ENCODE assay signal across 9 cellular contexts in the genomic region with DNA sequence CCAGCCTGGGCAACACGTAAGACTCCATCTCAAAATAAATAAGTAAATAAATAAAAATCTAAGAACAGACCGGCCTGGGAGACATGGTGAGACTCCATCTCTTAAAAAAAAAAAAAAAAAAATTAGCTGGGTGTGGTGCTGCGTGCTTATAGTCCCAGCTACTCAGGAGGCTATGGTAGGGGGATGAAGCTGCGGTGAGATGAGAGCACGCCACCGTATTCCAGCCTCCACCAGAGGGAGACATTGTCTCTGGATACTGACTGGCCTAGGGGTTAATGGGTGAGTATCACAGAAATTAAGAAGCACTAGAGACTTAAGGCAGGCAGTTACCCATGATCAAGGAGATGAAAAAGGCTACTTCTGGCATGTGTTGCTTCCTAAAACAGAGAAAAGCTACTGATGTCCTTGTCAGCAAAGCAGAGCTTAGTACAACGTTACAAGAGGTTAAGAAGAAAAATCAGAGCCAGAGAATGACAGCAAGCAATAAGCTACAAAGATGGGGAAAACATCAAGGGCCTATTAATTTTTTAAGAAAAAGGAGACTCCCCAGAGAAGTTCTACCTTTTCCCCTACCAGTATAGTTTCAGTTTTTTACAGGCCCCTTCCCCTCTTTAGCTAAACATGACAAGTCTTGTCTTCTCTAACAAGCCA. TPM values are rescaled to one million over a fixed set of nuclear protein-coding genes. Genes with fewer than 3 reads are reported as not detected.
A peak's percentile ranks its signal among the peaks of the same experiment; 100 is the strongest.
DNase-seq lines count a peak whose midpoint lies in the region; ATAC-seq and TF ChIP-seq lines count a peak whose summit lies in the region.
"Had no signal": no experiment of that assay in that cellular context is flagged by ENCODE, and none has a peak within 500 bp of the region (broad histone marks: within the 10 kb centered on the region; RNA-seq: fewer than 3 reads in every experiment).

No MANE protein-coding gene starts in this region.

- POLR2A ChIA-PET in activated CD4-positive, alpha-beta T cell treated with anti-CD3 and anti-CD28 coated beads for 36 hours (lab: Charles Lee): interaction anchor here (0.6 to 0.7 kb wide), 4 partner anchors 8 to 424 kb away, joined by 3 to 5 read pairs (median 4); no protein-coding TSS in a partner anchor

- H3K4me1 Mint-ChIP-seq in activated CD4-positive, alpha-beta T cell treated with anti-CD3 and anti-CD28 coated beads for 36 hours: peaks cover 29% of the 10 kb centered on the region

- no peaks in the 10 kb centered on the region for H3K9me3 Mint-ChIP-seq in activated CD4-positive, alpha-beta T cell treated with anti-CD3 and anti-CD28 coated beads for 36 hours (ENCODE audit: low read depth)
- H3K9me3 Mint-ChIP-seq: dendritic cell treated with granulocyte-macrophage colony-stimulating factor and Interleukin-4, amounts not matched to agents 40 ng/mL and 50 ng/mL, for 4 days had no signal

- TF ChIP-seq RAD21 in liver (IDR thresholded peaks at IDR 0.05): peak; percentile 94

- H3K27ac Mint-ChIP-seq in activated CD4-positive, alpha-beta T cell treated with anti-CD3 and anti-CD28 coated beads for 36 hours: peak overlapping the region; percentile 72
- H3K27ac Mint-ChIP-seq: dendritic cell treated with granulocyte-macrophage colony-stimulating factor and Interleukin-4, amounts not matched to agents 40 ng/mL and 50 ng/mL, for 4 days had no signal

- peaks cover 65% of the 10 kb centered on the region for H3K36me3 Mint-ChIP-seq in activated CD4-positive, alpha-beta T cell treated with anti-CD3 and anti-CD28 coated beads for 36 hours (ENCODE audit: low read depth)

- no peak overlapping the region for H3K4me3 Mint-ChIP-seq in activated CD4-positive, alpha-beta T cell treated with anti-CD3 and anti-CD28 coated beads for 36 hours
- H3K4me3 Mint-ChIP-seq: dendritic cell treated with granulocyte-macrophage colony-stimulating factor and Interleukin-4, amounts not matched to agents 40 ng/mL and 50 ng/mL, for 4 days had no signal

- H3K27me3 Mint-ChIP-seq in activated CD4-positive, alpha-beta T cell treated with anti-CD3 and anti-CD28 coated beads for 36 hours: no peaks in the 10 kb centered on the region
- H3K27me3 Mint-ChIP-seq: dendritic cell treated with granulocyte-macrophage colony-stimulating factor and Interleukin-4, amounts not matched to agents 40 ng/mL and 50 ng/mL, for 4 days had no signal

- DNase-seq in GDM1 (lab: John Stamatoyannopoulos, UW) (peak; percentile 58), NCI-H345 treated with DMSO at 0.1 percent for 48 hours (lab: John Stamatoyannopoulos, UW; ENCODE audit: unreplicated experiment) (peak; percentile 47), colonic mucosa (peak; percentile 70), posterior vena cava (ENCODE audit: low spot score) (no peak)
- peak; percentile 78 for DNase-seq in activated CD4-positive, alpha-beta T cell treated with anti-CD3 and anti-CD28 coated beads for 36 hours
- DNase-seq in stimulated activated CD4-positive, alpha-beta T cell treated with anti-CD3 and anti-CD28 coated beads, TNF-alpha, amount 100 ng/mL, for 48 hours (ENCODE audit: low read depth in 3 of 3): peak; percentile 18 to 49 (median 39)

- H3K9ac ChIP-seq in colonic mucosa (ENCODE audit: low read depth in 2 of 2, low read length in 2 of 2) (no peak overlapping the region), liver (ENCODE audit: low read depth in 1 of 2, low read length in 2 of 2) (no peak overlapping the region)

- H3K4me3 ChIP-seq in colonic mucosa: no peak overlapping the region
- H3K4me3 ChIP-seq in liver (ENCODE audit: low read depth in 1 of 3, low read length in 3 of 3): no peak overlapping the region

- intact Hi-C loops in activated CD4-positive, alpha-beta T cell treated with anti-CD3 and anti-CD28 coated beads for 36 hours (cut with DNase I, micrococcal nuclease): loop anchor here (1.0 to 10.0 kb wide), 2 partner anchors 123 to 361 kb away; partner anchors contain the start of gene UBXN7 (in 1 of the 2)
- intact Hi-C loops in colonic mucosa (cut with DNase I) (loop anchor here (2.0 kb wide), 1 partner anchor 123 kb away; no protein-coding TSS in a partner anchor), posterior vena cava (cut with DNase I) (loop anchor here in 1 of 2 donors (10.0 kb wide), 2 partner anchors 121 to 441 kb away; partner anchors contain the start of gene SMCO1)

- 27% methylated on average over 7 of the region's 7 CpGs for WGBS in liver

- H3K9me3 ChIP-seq in colonic mucosa (no peaks in the 10 kb centered on the region), liver (ENCODE audit: control insufficient read depth in 4 of 4, low read length in 3 of 4) (no peaks in the 10 kb centered on the region)

- TF ChIP-seq CTCF in colonic mucosa (IDR thresholded peaks at IDR 0.05) (peak; percentile 65), liver (IDR thresholded peaks at IDR 0.05; ENCODE audit: low read depth, low read length, missing input control) (peak; percentile 80)

- H3K27me3 ChIP-seq in colonic mucosa (no peaks in the 10 kb centered on the region), liver (ENCODE audit: control insufficient read depth in 4 of 4, insufficient read depth in 4 of 4, low read length in 3 of 4) (no peaks in the 10 kb centered on the region)

- H3K4me1 ChIP-seq in colonic mucosa (no peaks in the 10 kb centered on the region), liver (ENCODE audit: control insufficient read depth in 4 of 4, insufficient read depth in 4 of 4, low read length in 3 of 4) (peaks cover 0 to 6% (median 2%) of the 10 kb centered on the region in 4 donors)

- CTCF ChIA-PET in activated CD4-positive, alpha-beta T cell treated with anti-CD3 and anti-CD28 coated beads for 36 hours (lab: Charles Lee): interaction anchor here (0.6 to 7.3 kb wide), 43 partner anchors 9 to 501 kb away, joined by 3 to 156 read pairs (median 4); partner anchors contain the start of gene DYNLT2B

- H3K36me3 ChIP-seq in colonic mucosa (peaks cover 6% of the 10 kb centered on the region), liver (ENCODE audit: control insufficient read depth in 4 of 4, insufficient read depth in 3 of 4, low read depth in 1 of 4, low read length in 3 of 4) (peaks cover 7 to 58% (median 51%) of the 10 kb centered on the region in 4 donors)

- no peak overlapping the region for H3K27ac ChIP-seq in colonic mucosa
- H3K27ac ChIP-seq in liver (ENCODE audit: low read depth in 1 of 2, low read length in 2 of 2): no peak overlapping the region

- ATAC-seq in HG02981 (IDR thresholded peaks at IDR 0.05; ENCODE audit: unreplicated experiment): peak; percentile 76
- ATAC-seq in activated CD4-positive, alpha-beta T cell treated with anti-CD3 and anti-CD28 coated beads for 36 hours: peak; percentile 96

TF ChIP-seq in liver, 16 proteins besides CTCF, POLR2A, EP300 and RAD21:
- TF ChIP-seq TAF1 (conservative IDR thresholded peaks at IDR 0.05): no peak
- TF ChIP-seq RXRA (IDR thresholded peaks at IDR 0.05): peak in 1 of 2 donors; percentile 6
TF ChIP-seq in liver: peak in this region for 1.

RNA-seq across cellular contexts. Expression of gene TFRC, which starts 8.6 kb away (rescaled TPM):
- 100 to 1,000 TPM; 373 to 520 TPM for total RNA-seq in activated CD4-positive, alpha-beta T cell treated with anti-CD3 and anti-CD28 coated beads for 36 hours
- total RNA-seq in colonic mucosa: 100 to 1,000 TPM; 132 to 282 TPM
- total RNA-seq in liver: 1,000 to 10,000 TPM in 1 of 2 donors, 100 to 1,000 TPM in 1; 126 to 1,250 TPM
- polyA plus RNA-seq in liver: 10 to 100 TPM; 19.1 to 20.7 TPM
- total RNA-seq in posterior vena cava: 100 to 1,000 TPM in 1 of 2 donors, 10 to 100 TPM in 1; 73.4 to 132 TPM
